In genomic region chr16:7085776-7086175, GRCh38 we compare ENCODE assay signal across 6 cellular contexts.
"Had no signal": no experiment of that assay in that cellular context is flagged by ENCODE, and none has a peak within 500 bp of the region (broad histone marks: within the 10 kb centered on the region; RNA-seq: fewer than 3 reads in every experiment).

No MANE protein-coding gene starts in this region.

- H3K4me3 ChIP-seq: K562 had no signal

- FAIRE-seq: HepG2, HTR-8/SVneo, K562 had no signal

- ATAC-seq: HepG2, K562 had no signal

- DNase-seq: IMR-90, KBM-7, KG1 had no signal
